In genomic region chr6:11366183-11366933, GRCh38 we compare ENCODE assay signal across 8 cellular contexts.
A peak's percentile ranks its signal among the peaks of the same experiment; 100 is the strongest.
DNase-seq lines count a peak whose midpoint lies in the region; ATAC-seq and TF ChIP-seq lines count a peak whose summit lies in the region.

No MANE protein-coding gene starts in this region.

- DNase-seq in CD14-positive monocyte (ENCODE audit: low spot score) (peak; percentile 70), prostate gland (ENCODE audit: low spot score) (no peak), H4 (ENCODE audit: low spot score) (no peak), NCI-H748 (lab: John Stamatoyannopoulos, UW; ENCODE audit: unreplicated experiment) (no peak), mucosa of gallbladder (ENCODE audit: low spot score) (no peak)
- DNase-seq in activated T-helper 1 cell treated with anti-CD3 and anti-CD28 coated beads, Interleukin-12 subunit alpha, Interleukin-12 subunit beta, Interleukin-2, Interleukin-4 antibody, amounts not matched to agents 30 ng/mL and 10 ng/mL and 1 ng/mL, durations not matched to agents 14 hours and 24 hours and 36 hours (ENCODE audit: low spot score), result peak; percentile 60

- H3K27ac ChIP-seq in prostate gland, result peak overlapping the region; percentile 74 to 80

- H3K4me1 Mint-ChIP-seq in CD14-positive monocyte, result peaks cover 71% of the 10 kb centered on the region
- peaks cover 95% of the 10 kb centered on the region for H3K4me1 Mint-ChIP-seq in activated T-helper 1 cell treated with anti-CD3 and anti-CD28 coated beads, Interleukin-12 subunit alpha, Interleukin-12 subunit beta, Interleukin-2, Interleukin-4 antibody, amounts not matched to agents 30 ng/mL and 10 ng/mL and 1 ng/mL, durations not matched to agents 14 hours and 24 hours and 36 hours (ENCODE audit: low read depth)

- no peaks in the 10 kb centered on the region for H3K36me3 ChIP-seq in prostate gland

- intact Hi-C loops in CD14-positive monocyte (cut with micrococcal nuclease) (loop anchor here in 1 of 2 donors (5.0 kb wide), 2 partner anchors 46 to 49 kb away; no protein-coding TSS in a partner anchor), prostate gland (cut with DNase I) (loop anchor here (5.0 to 10.0 kb wide), 2 partner anchors 89 to 118 kb away; no protein-coding TSS in a partner anchor)
- intact Hi-C loops in activated T-helper 1 cell treated with anti-CD3 and anti-CD28 coated beads, Interleukin-12 subunit alpha, Interleukin-12 subunit beta, Interleukin-2, Interleukin-4 antibody, amounts not matched to agents 30 ng/mL and 10 ng/mL and 1 ng/mL, durations not matched to agents 14 hours and 24 hours and 36 hours (cut with micrococcal nuclease), result loop anchor here (1.0 to 5.0 kb wide), 10 partner anchors 8 to 529 kb away; partner anchors contain the start of genes MAK and NEDD9

- peak overlapping the region; percentile 26 to 39 for H3K4me3 Mint-ChIP-seq in CD14-positive monocyte
- H3K4me3 Mint-ChIP-seq in activated T-helper 1 cell treated with anti-CD3 and anti-CD28 coated beads, Interleukin-12 subunit alpha, Interleukin-12 subunit beta, Interleukin-2, Interleukin-4 antibody, amounts not matched to agents 30 ng/mL and 10 ng/mL and 1 ng/mL, durations not matched to agents 14 hours and 24 hours and 36 hours, result peak overlapping the region; percentile 55

- H3K4me3 ChIP-seq in prostate gland, result no peak overlapping the region

- H3K27ac Mint-ChIP-seq in CD14-positive monocyte, result peak overlapping the region; percentile 88 to 92 (median 92)
- H3K27ac Mint-ChIP-seq in activated T-helper 1 cell treated with anti-CD3 and anti-CD28 coated beads, Interleukin-12 subunit alpha, Interleukin-12 subunit beta, Interleukin-2, Interleukin-4 antibody, amounts not matched to agents 30 ng/mL and 10 ng/mL and 1 ng/mL, durations not matched to agents 14 hours and 24 hours and 36 hours, result peak overlapping the region; percentile 92

- no peaks in the 10 kb centered on the region for H3K27me3 ChIP-seq in prostate gland (replicated peaks; ENCODE audit: insufficient read depth)

- 88% methylated on average over 7 of the region's 7 CpGs for WGBS in prostate gland

- peaks cover 60 to 68% of the 10 kb centered on the region in 2 donors for H3K36me3 Mint-ChIP-seq in CD14-positive monocyte
- H3K36me3 Mint-ChIP-seq in activated T-helper 1 cell treated with anti-CD3 and anti-CD28 coated beads, Interleukin-12 subunit alpha, Interleukin-12 subunit beta, Interleukin-2, Interleukin-4 antibody, amounts not matched to agents 30 ng/mL and 10 ng/mL and 1 ng/mL, durations not matched to agents 14 hours and 24 hours and 36 hours (ENCODE audit: low read depth), result peaks cover 53% of the 10 kb centered on the region

- no peaks in the 10 kb centered on the region for H3K9me3 ChIP-seq in prostate gland

- ATAC-seq in GM19328 (IDR thresholded peaks at IDR 0.05; ENCODE audit: unreplicated experiment), result peak; percentile 66
- peak; percentile 73 for ATAC-seq in HG03378 (IDR thresholded peaks at IDR 0.05; ENCODE audit: unreplicated experiment)

- H3K9me3 Mint-ChIP-seq in CD14-positive monocyte, result peaks cover 0 to 3% (median under 1%) of the 10 kb centered on the region in 7 donors
- H3K9me3 Mint-ChIP-seq in activated T-helper 1 cell treated with anti-CD3 and anti-CD28 coated beads, Interleukin-12 subunit alpha, Interleukin-12 subunit beta, Interleukin-2, Interleukin-4 antibody, amounts not matched to agents 30 ng/mL and 10 ng/mL and 1 ng/mL, durations not matched to agents 14 hours and 24 hours and 36 hours, result peaks cover 4% of the 10 kb centered on the region

- H3K4me1 ChIP-seq in prostate gland (replicated peaks), result no peaks in the 10 kb centered on the region

- TF ChIP-seq CTCF in CD14-positive monocyte (IDR thresholded peaks at IDR 0.05) (no peak), prostate gland (IDR thresholded peaks at IDR 0.05) (no peak)

- H3K27me3 Mint-ChIP-seq in CD14-positive monocyte (ENCODE audit: low read depth in 3 of 3), result peaks cover 0 to 7% (median 2%) of the 10 kb centered on the region in 3 donors
- no peaks in the 10 kb centered on the region for H3K27me3 Mint-ChIP-seq in activated T-helper 1 cell treated with anti-CD3 and anti-CD28 coated beads, Interleukin-12 subunit alpha, Interleukin-12 subunit beta, Interleukin-2, Interleukin-4 antibody, amounts not matched to agents 30 ng/mL and 10 ng/mL and 1 ng/mL, durations not matched to agents 14 hours and 24 hours and 36 hours (ENCODE audit: insufficient read depth)

- no peak for TF ChIP-seq POLR2A in prostate gland (IDR thresholded peaks at IDR 0.05)

Comparison
In these comparisons a context has a peak if more than half of its experiments do, and no peak if none do; other contexts are left out.
1. DNase-seq: peak in CD14-positive monocyte (single experiment) and activated T-helper 1 cell treated with anti-CD3 and anti-CD28 coated beads, Interleukin-12 subunit alpha, Interleukin-12 subunit beta, Interleukin-2, Interleukin-4 antibody, amounts not matched to agents 30 ng/mL and 10 ng/mL and 1 ng/mL, durations not matched to agents 14 hours and 24 hours and 36 hours (single experiment); none in prostate gland (single experiment), H4 (single experiment), NCI-H748 (single experiment) and mucosa of gallbladder (single experiment).